In the genomic region with DNA sequence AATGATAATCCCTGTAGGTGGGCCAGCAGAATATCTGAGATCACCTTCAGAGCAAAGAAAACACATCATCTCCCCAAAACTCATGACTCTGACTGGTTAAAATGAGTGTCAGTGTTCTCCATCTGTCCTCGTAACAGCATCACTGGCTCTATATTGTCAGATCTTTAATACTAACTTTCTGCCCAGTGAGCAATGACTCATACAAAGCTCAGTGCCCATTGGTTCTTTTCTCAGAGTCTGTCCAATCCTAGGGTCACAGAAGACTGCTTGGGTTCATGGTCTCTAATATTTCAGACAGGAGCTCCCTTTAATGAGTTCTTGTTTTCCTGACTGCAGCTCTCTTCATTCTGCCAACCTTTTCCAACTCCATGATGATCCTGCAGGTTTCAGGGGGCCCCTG, we compare ENCODE assay signal across 1 cellular context.
TF ChIP-seq lines count a peak whose summit lies in the region.

No MANE protein-coding gene starts in this region.

TF ChIP-seq in H1, 55 proteins besides CTCF, POLR2A, EP300 and RAD21:
- TF ChIP-seq SAP30 (IDR thresholded peaks at IDR 0.05; ENCODE audit: insufficient read depth, insufficient replicate concordance, low read length) = no peak
- TF ChIP-seq CREB1 (IDR thresholded peaks at IDR 0.05) = peak; percentile 72; the same call in 1 of the 2 replicates
- TF ChIP-seq RFX5 (IDR thresholded peaks at IDR 0.05; ENCODE audit: borderline replicate concordance, low read depth, low read length) = peak; percentile 96
